1 cellular context compared by ENCODE assay signal in the genomic region with DNA sequence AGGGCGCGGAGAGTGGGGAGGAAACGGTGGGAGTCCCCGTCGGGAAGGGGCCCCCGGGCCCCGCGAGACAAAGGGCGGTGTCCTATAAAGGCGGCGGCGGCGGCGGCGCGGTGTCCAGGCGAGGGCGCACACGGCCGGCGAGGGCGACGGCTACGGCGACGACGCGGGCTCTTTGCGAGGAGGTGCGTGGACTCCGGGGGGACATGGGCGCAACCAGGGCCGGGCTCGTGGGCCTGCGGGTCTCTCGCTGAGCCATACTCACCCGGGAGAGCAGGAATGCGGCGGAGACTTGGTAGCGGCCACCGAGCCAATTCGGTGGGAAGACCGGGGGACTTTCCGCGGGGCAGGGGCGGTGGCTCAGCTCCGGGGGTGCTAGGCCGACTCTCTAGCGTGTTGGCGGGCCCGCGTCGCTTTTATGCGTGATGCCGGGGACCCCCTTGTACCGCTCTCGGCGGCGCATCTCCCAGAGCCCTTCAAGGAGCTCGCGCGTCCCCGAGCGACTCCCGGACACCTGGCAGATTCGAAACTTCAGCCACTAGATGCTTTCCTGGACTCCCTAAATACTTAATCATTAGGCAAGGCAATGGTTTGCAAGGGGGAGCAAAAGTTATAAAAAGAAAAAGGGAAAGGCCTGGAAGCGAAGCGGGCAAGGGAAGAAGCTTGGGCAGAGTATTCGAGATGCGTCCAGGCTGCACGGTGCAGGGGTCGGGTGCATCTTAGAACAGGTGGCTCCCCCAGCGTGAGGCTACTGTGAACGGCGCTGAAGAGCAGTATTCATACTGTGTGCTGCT.
A peak's percentile ranks its signal among the peaks of the same experiment; 100 is the strongest.
TF ChIP-seq lines count a peak whose summit lies in the region.

No MANE protein-coding gene starts in this region.

TF ChIP-seq in HepG2, 621 proteins besides CTCF, POLR2A, EP300 and RAD21 (continued from another document and continues in another):
- TF ChIP-seq DDIT3 (CRISPR knock-in tag; IDR thresholded peaks at IDR 0.05) (no peak), ZNF430 (CRISPR knock-in tag; IDR thresholded peaks at IDR 0.05) (peak; percentile 74; the same call in 1 of the 2 replicates), MTA1 (CRISPR knock-in tag; IDR thresholded peaks at IDR 0.05; ENCODE audit: borderline replicate concordance) (peak; percentile 51; the same call in 1 of the 2 replicates), YEATS2 (CRISPR knock-in tag; IDR thresholded peaks at IDR 0.05; ENCODE audit: borderline replicate concordance) (peak; percentile 26; the same call in 1 of the 2 replicates), DBP (CRISPR knock-in tag; IDR thresholded peaks at IDR 0.05; ENCODE audit: not compliant biosample characterization) (no peak), IKZF4 (CRISPR knock-in tag; IDR thresholded peaks at IDR 0.05; ENCODE audit: borderline replicate concordance, low read depth, not compliant biosample characterization) (peak; percentile 56), BCL3 (CRISPR knock-in tag; IDR thresholded peaks at IDR 0.05) (peak; percentile 45; the same call in 1 of the 2 replicates), ESRRA (CRISPR knock-in tag; IDR thresholded peaks at IDR 0.05; ENCODE audit: low read depth) (no peak), SMC3 (IDR thresholded peaks at IDR 0.05; ENCODE audit: low read length) (no peak), MEIS1 (CRISPR knock-in tag; IDR thresholded peaks at IDR 0.05; ENCODE audit: borderline replicate concordance) (no peak), ARID2 (CRISPR knock-in tag; IDR thresholded peaks at IDR 0.05; ENCODE audit: borderline replicate concordance) (0 out of 2 replicates have a peak, but pooled peaks have one; percentile 58), MYC (CRISPR knock-in tag; IDR thresholded peaks at IDR 0.05; ENCODE audit: borderline replicate concordance) (peak; percentile 35; the same call in 1 of the 2 replicates), KLF13 (CRISPR knock-in tag; IDR thresholded peaks at IDR 0.05) (no peak), ARNTL (CRISPR knock-in tag; IDR thresholded peaks at IDR 0.05) (no peak), GATAD1 (CRISPR knock-in tag; IDR thresholded peaks at IDR 0.05) (no peak), GATAD2A (CRISPR knock-in tag; IDR thresholded peaks at IDR 0.05) (no peak), ELF4 (CRISPR knock-in tag; IDR thresholded peaks at IDR 0.05; ENCODE audit: borderline replicate concordance) (no peak), RBFOX2 (IDR thresholded peaks at IDR 0.05; ENCODE audit: low read depth, low read length) (no peak), AKNA (CRISPR knock-in tag; IDR thresholded peaks at IDR 0.05; ENCODE audit: borderline replicate concordance) (no peak), ZNF839 (CRISPR knock-in tag; IDR thresholded peaks at IDR 0.05; ENCODE audit: borderline replicate concordance) (peak; percentile 45; the same call in 1 of the 2 replicates), SRF (IDR thresholded peaks at IDR 0.05; ENCODE audit: low read depth, low read length) (no peak), ZIK1 (CRISPR knock-in tag; IDR thresholded peaks at IDR 0.05; ENCODE audit: borderline replicate concordance, low read depth) (peak; percentile 30; the same call in 1 of the 2 replicates), JUN (CRISPR knock-in tag; IDR thresholded peaks at IDR 0.05) (no peak), ZNF772 (CRISPR knock-in tag; IDR thresholded peaks at IDR 0.05) (0 out of 2 replicates have a peak, but pooled peaks have one; percentile 18), CSRNP1 (CRISPR knock-in tag; IDR thresholded peaks at IDR 0.05) (peak; percentile 65; the same call in 1 of the 2 replicates), ZNF605 (CRISPR knock-in tag; IDR thresholded peaks at IDR 0.05) (peak; percentile 27; the same call in 1 of the 2 replicates), ZNF18 (CRISPR knock-in tag; IDR thresholded peaks at IDR 0.05; ENCODE audit: insufficient replicate concordance) (no peak), SOX6 (IDR thresholded peaks at IDR 0.05) (no peak), SOX6 (CRISPR knock-in tag; IDR thresholded peaks at IDR 0.05) (peak; percentile 55; the same call in 1 of the 2 replicates)
- TF ChIP-seq, protein P1, sequence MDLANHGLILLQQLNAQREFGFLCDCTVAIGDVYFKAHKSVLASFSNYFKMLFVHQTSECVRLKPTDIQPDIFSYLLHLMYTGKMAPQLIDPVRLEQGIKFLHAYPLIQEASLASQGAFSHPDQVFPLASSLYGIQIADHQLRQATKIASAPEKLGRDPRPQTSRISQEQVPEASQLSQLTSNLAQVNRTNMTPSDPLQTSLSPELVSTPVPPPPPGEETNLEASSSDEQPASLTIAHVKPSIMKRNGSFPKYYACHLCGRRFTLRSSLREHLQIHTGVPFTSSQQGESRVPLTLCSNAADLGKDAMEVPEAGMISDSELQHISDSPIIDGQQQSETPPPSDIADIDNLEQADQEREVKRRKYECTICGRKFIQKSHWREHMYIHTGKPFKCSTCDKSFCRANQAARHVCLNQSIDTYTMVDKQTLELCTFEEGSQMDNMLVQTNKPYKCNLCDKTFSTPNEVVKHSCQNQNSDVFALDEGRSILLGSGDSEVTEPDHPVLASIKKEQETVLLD (CRISPR knock-in tag; IDR thresholded peaks at IDR 0.05; ENCODE audit: low read depth) = no peak
- TF ChIP-seq, protein P2, sequence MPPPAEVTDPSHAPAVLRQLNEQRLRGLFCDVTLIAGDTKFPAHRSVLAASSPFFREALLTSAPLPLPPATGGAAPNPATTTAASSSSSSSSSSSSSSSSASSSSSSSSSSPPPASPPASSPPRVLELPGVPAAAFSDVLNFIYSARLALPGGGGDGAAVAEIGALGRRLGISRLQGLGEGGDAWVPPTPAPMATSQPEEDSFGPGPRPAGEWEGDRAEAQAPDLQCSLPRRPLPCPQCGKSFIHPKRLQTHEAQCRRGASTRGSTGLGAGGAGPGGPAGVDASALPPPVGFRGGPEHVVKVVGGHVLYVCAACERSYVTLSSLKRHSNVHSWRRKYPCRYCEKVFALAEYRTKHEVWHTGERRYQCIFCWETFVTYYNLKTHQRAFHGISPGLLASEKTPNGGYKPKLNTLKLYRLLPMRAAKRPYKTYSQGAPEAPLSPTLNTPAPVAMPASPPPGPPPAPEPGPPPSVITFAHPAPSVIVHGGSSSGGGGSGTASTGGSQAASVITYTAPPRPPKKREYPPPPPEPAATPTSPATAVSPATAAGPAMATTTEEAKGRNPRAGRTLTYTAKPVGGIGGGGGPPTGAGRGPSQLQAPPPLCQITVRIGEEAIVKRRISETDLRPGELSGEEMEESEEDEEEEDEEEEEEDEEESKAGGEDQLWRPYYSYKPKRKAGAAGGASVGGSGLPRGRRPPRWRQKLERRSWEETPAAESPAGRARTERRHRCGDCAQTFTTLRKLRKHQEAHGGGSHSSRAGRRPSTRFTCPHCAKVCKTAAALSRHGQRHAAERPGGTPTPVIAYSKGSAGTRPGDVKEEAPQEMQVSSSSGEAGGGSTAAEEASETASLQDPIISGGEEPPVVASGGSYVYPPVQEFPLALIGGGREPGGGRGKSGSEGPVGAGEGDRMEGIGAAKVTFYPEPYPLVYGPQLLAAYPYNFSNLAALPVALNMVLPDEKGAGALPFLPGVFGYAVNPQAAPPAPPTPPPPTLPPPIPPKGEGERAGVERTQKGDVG (CRISPR knock-in tag; IDR thresholded peaks at IDR 0.05; ENCODE audit: borderline replicate concordance) = no peak
- TF ChIP-seq, protein P3, sequence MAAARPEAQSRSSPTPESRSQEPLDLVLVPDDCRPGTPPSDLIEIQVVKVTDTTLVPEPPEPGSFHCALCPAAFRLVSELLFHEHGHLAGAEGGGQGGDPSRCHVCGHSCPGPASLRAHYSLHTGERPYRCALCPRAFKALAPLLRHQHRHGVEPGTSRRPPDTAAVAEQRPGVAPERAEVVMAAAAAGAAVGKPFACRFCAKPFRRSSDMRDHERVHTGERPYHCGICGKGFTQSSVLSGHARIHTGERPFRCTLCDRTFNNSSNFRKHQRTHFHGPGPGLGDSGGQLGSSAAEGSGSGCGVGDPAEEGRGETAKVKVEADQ (CRISPR knock-in tag; IDR thresholded peaks at IDR 0.05; ENCODE audit: borderline replicate concordance) = no peak
